In genomic region chrX:1925053-1925481, GRCh38 we compare ENCODE assay signal across 19 cellular contexts.
DNase-seq lines count a peak whose midpoint lies in the region; ATAC-seq, FAIRE-seq and TF ChIP-seq lines count a peak whose summit lies in the region.
"Had no signal": no experiment of that assay in that cellular context is flagged by ENCODE, and none has a peak within 500 bp of the region (broad histone marks: within the 10 kb centered on the region; RNA-seq: fewer than 3 reads in every experiment).

No MANE protein-coding gene starts in this region.

- no peak overlapping the region for H4K91ac ChIP-seq in H1 (replicated peaks; ENCODE audit: insufficient read length, low read length)

- no peak overlapping the region for H2AFZ ChIP-seq in H1 (ENCODE audit: low read length)
- H2AFZ ChIP-seq in neural cell (ENCODE audit: low read depth, low read length) = peak overlapping the region; percentile 3

- H3K79me1 ChIP-seq in H1 (ENCODE audit: low read depth, low read length) = no peaks in the 10 kb centered on the region

- H3K9me3 ChIP-seq in ES-I3 (ENCODE audit: control insufficient read depth, insufficient read depth, low read length) (no peaks in the 10 kb centered on the region), H1 (ENCODE audit: insufficient read depth in 2 of 2, low read depth in 1 of 2, low read length in 1 of 2) (no peaks in the 10 kb centered on the region), neural cell (ENCODE audit: low read length) (no peaks in the 10 kb centered on the region)
- H3K9me3 ChIP-seq: upper lobe of right lung had no signal

- H2BK120ac ChIP-seq in H1 (replicated peaks; ENCODE audit: low read depth, low read length) = peak overlapping the region; percentile 55

- H3K27ac ChIP-seq in H1 (ENCODE audit: low read depth, low read length) (no peak overlapping the region), neural cell (ENCODE audit: low read length) (peak overlapping the region; percentile 94)
- H3K27ac ChIP-seq: upper lobe of right lung had no signal

- peak; percentile 99 for FAIRE-seq in H1 (lab: Jason Lieb, UNC)
- FAIRE-seq: GM12892, kidney, TTC549 had no signal

- no peaks in the 10 kb centered on the region for H4K20me1 ChIP-seq in H1 (replicated peaks in 1 of 2; ENCODE audit: control insufficient read depth in 1 of 2, insufficient read depth in 2 of 2, low read length in 2 of 2)
- H4K20me1 ChIP-seq in neural cell (ENCODE audit: insufficient read depth) = no peaks in the 10 kb centered on the region

- H2AK5ac ChIP-seq in H1 (ENCODE audit: low read depth, low read length) = no peak overlapping the region

- no peak overlapping the region for H3K18ac ChIP-seq in H1 (ENCODE audit: extremely low read depth, low read length)

- H3K27me3 ChIP-seq in H1 (replicated peaks in 1 of 4; ENCODE audit: control insufficient read depth in 3 of 4, extremely low read depth in 1 of 4, insufficient read depth in 3 of 4, low read length in 3 of 4) = no peaks in the 10 kb centered on the region
- H3K27me3 ChIP-seq in neural cell (ENCODE audit: insufficient read depth, low read depth, low read length) = no peaks in the 10 kb centered on the region
- H3K27me3 ChIP-seq: upper lobe of right lung had no signal

- H3K4ac ChIP-seq in H1 (replicated peaks; ENCODE audit: insufficient read length, low read depth, low read length) = no peak overlapping the region

- no peak overlapping the region for H3K56ac ChIP-seq in H1 (replicated peaks; ENCODE audit: insufficient read length, low read depth, low read length)

- no peak overlapping the region for H3K23ac ChIP-seq in H1 (ENCODE audit: insufficient read length)

- peak overlapping the region; percentile 81 for H4K5ac ChIP-seq in H1 (ENCODE audit: insufficient read length, low read depth, low read length)

- H3K4me2 ChIP-seq in H1 (ENCODE audit: insufficient read depth in 1 of 2, low read depth in 2 of 2, low read length in 2 of 2) (peak overlapping the region; percentile 34 to 66), neural cell (ENCODE audit: low read length) (peak overlapping the region; percentile 15)

- ATAC-seq in activated CD8-positive, alpha-beta T cell treated with anti-CD3 and anti-CD28 coated beads for 36 hours = no peak
- ATAC-seq: activated CD8-positive, alpha-beta T cell treated with anti-CD3 and anti-CD28 coated beads, Interleukin-2, amount 10 ng/mL, durations not matched to agents 7 days and 5 days; upper lobe of right lung had no signal

- H2BK12ac ChIP-seq in H1 (ENCODE audit: low read depth, low read length) = peak overlapping the region; percentile 86; the same call in 1 of the 2 replicates

- no peaks in the 10 kb centered on the region for H3K23me2 ChIP-seq in H1 (ENCODE audit: low read depth, low read length)

- no peaks in the 10 kb centered on the region for H3K36me3 Mint-ChIP-seq in activated CD8-positive, alpha-beta T cell treated with anti-CD3 and anti-CD28 coated beads for 36 hours (ENCODE audit: low read depth)

- no peaks in the 10 kb centered on the region for H3K9me3 Mint-ChIP-seq in activated CD8-positive, alpha-beta T cell treated with anti-CD3 and anti-CD28 coated beads for 36 hours

- peak overlapping the region; percentile 11; the same call in 1 of the 2 replicates for H3K9ac ChIP-seq in ES-I3 (ENCODE audit: low read depth, low read length)
- no peak overlapping the region for H3K9ac ChIP-seq in H1 (replicated peaks in 1 of 4; ENCODE audit: extremely low read depth in 1 of 4, low read depth in 3 of 4, low read length in 3 of 4)
- H3K9ac ChIP-seq in neural cell (ENCODE audit: low read length) = peak overlapping the region; percentile 70

- TF ChIP-seq EP300 in H1 (IDR thresholded peaks at IDR 0.05; ENCODE audit: borderline replicate concordance in 1 of 2, low read depth in 2 of 2, low read length in 2 of 2) = peak in 1 of 2 experiments; percentile 93; a peak in 2 of 3 replicates
- peak; percentile 68 for TF ChIP-seq EP300 in neural cell (conservative IDR thresholded peaks at IDR 0.05; ENCODE audit: poor library complexity, severe bottlenecking)

- TF ChIP-seq CTCF in H1 (IDR thresholded peaks at IDR 0.05; ENCODE audit: control extremely low read depth in 1 of 3, insufficient read depth in 1 of 3, low read depth in 1 of 3, low read length in 3 of 3) (no peak), neural cell (IDR thresholded peaks at IDR 0.05; ENCODE audit: poor library complexity, severe bottlenecking) (no peak)
- no peak for TF ChIP-seq CTCF in activated CD8-positive, alpha-beta T cell treated with anti-CD3 and anti-CD28 coated beads for 36 hours (IDR thresholded peaks at IDR 0.05)

- H3K4me1 Mint-ChIP-seq in activated CD8-positive, alpha-beta T cell treated with anti-CD3 and anti-CD28 coated beads for 36 hours (ENCODE audit: low read depth) = no peaks in the 10 kb centered on the region

- H2BK15ac ChIP-seq in H1 (ENCODE audit: low read length) = no peak overlapping the region

- H3K4me3 ChIP-seq in H1 (ENCODE audit: extremely low read depth in 1 of 4, insufficient read depth in 2 of 4, low read depth in 3 of 4, low read length in 4 of 4) (peak overlapping the region in 3 of 4 experiments; percentile 30 to 38 (median 32); a peak in 5 of 8 replicates), neural cell (ENCODE audit: low read length) (peak overlapping the region; percentile 57)
- H3K4me3 ChIP-seq: upper lobe of right lung had no signal

- peak; percentile 5 to 44; a peak in 3 of 4 replicates for TF ChIP-seq RAD21 in H1 (IDR thresholded peaks at IDR 0.05 in 1 of 2, conservative IDR thresholded peaks at IDR 0.05 in 1 of 2; ENCODE audit: low read depth in 2 of 2, low read length in 2 of 2)
- peak; percentile 53 for TF ChIP-seq RAD21 in neural cell (conservative IDR thresholded peaks at IDR 0.05)

- peaks cover 3% of the 10 kb centered on the region for H3F3A ChIP-seq in neural cell (ENCODE audit: insufficient read depth, low read length, poor library complexity, severe bottlenecking)

- no peaks in the 10 kb centered on the region for H3K9me2 ChIP-seq in neural cell (ENCODE audit: insufficient read depth, low read length)

- 1% methylated on average over 20 of the region's 20 CpGs; no CpG with 5 or more reads in 1 of the 2 experiments for WGBS in H1 (ENCODE audit: extremely low coverage in 1 of 2, insufficient coverage in 1 of 2, insufficient read length in 1 of 2, insufficient replicate concordance in 2 of 2, low coverage in 1 of 2, low lambda C conversion rate in 2 of 2, missing lambda C conversion rate in 1 of 2), 2 experiments

- no peak overlapping the region for H3K14ac ChIP-seq in H1 (ENCODE audit: insufficient read length)

- H3K4me1 ChIP-seq in ES-I3 (ENCODE audit: insufficient read depth, low read length) (no peaks in the 10 kb centered on the region; the same call in 1 of the 2 replicates), H1 (replicated peaks in 1 of 4; ENCODE audit: control insufficient read depth in 3 of 4, insufficient read depth in 4 of 4, low read length in 3 of 4) (peaks cover 0 to 8% (median 4%) of the 10 kb centered on the region in 4 experiments; a peak in 6 of 7 replicates)
- H3K4me1 ChIP-seq: upper lobe of right lung had no signal

- no peak overlapping the region for H3K27ac Mint-ChIP-seq in activated CD8-positive, alpha-beta T cell treated with anti-CD3 and anti-CD28 coated beads for 36 hours
- H3K27ac Mint-ChIP-seq: activated CD8-positive, alpha-beta T cell treated with anti-CD3 and anti-CD28 coated beads, Interleukin-2, amount 10 ng/mL, durations not matched to agents 7 days and 5 days had no signal

- intact Hi-C loops in activated CD8-positive, alpha-beta T cell treated with anti-CD3 and anti-CD28 coated beads for 36 hours (cut with micrococcal nuclease) = no loop called here

- H3K36me3 ChIP-seq in ES-I3 (ENCODE audit: insufficient read depth, low read length) (no peaks in the 10 kb centered on the region), H1 (ENCODE audit: control insufficient read depth in 2 of 4, insufficient read depth in 4 of 4, low read length in 3 of 4) (no peaks in the 10 kb centered on the region), neural cell (ENCODE audit: insufficient read depth, low read length) (no peaks in the 10 kb centered on the region)
- H3K36me3 ChIP-seq: upper lobe of right lung had no signal

- no peaks in the 10 kb centered on the region for H3K79me2 ChIP-seq in H1 (ENCODE audit: control insufficient read depth in 1 of 2, insufficient read depth in 2 of 2, low read length in 2 of 2)
- no peaks in the 10 kb centered on the region for H3K79me2 ChIP-seq in neural cell (replicated peaks; ENCODE audit: insufficient read depth, low read length)

- peaks cover 6% of the 10 kb centered on the region for H3K27me3 Mint-ChIP-seq in activated CD8-positive, alpha-beta T cell treated with anti-CD3 and anti-CD28 coated beads for 36 hours

- no peak; a peak in 1 of 3 replicates for TF ChIP-seq POLR2A in H1 (IDR thresholded peaks at IDR 0.05; ENCODE audit: control extremely low read depth in 1 of 2, low read depth in 2 of 2, low read length in 2 of 2)

- peak overlapping the region; percentile 92; the same call in 1 of the 2 replicates for H2BK20ac ChIP-seq in H1 (ENCODE audit: low read length)

- no peak overlapping the region for H3K4me3 Mint-ChIP-seq in activated CD8-positive, alpha-beta T cell treated with anti-CD3 and anti-CD28 coated beads for 36 hours
- H3K4me3 Mint-ChIP-seq: activated CD8-positive, alpha-beta T cell treated with anti-CD3 and anti-CD28 coated beads, Interleukin-2, amount 10 ng/mL, durations not matched to agents 7 days and 5 days had no signal

- POLR2A ChIA-PET in H1 (lab: Charles Lee; ENCODE audit: partially characterized antibody) = no interaction called here
- POLR2A ChIA-PET in activated CD8-positive, alpha-beta T cell treated with anti-CD3 and anti-CD28 coated beads for 36 hours (lab: Charles Lee) = no interaction called here

- DNase-seq in NCI-H2171 (lab: John Stamatoyannopoulos, UW) (peak; percentile 1), H1 (ENCODE audit: low read depth in 1 of 2, low spot score in 2 of 2) (peak; percentile 69 to 86), DMS153 treated with DMSO at 0.1 percent for 48 hours (lab: John Stamatoyannopoulos, UW; ENCODE audit: unreplicated experiment) (no peak), occipital lobe (lab: John Stamatoyannopoulos, UW) (no peak)
- no peak for DNase-seq in activated CD8-positive, alpha-beta T cell treated with anti-CD3 and anti-CD28 coated beads for 36 hours
- no peak for DNase-seq in stimulated activated naive CD4-positive, alpha-beta T cell treated with Interleukin-2 at 50 U/mL for 16 hours (lab: John Stamatoyannopoulos, UW)
- DNase-seq: activated CD8-positive, alpha-beta T cell treated with anti-CD3 and anti-CD28 coated beads, Interleukin-2, amount 10 ng/mL, durations not matched to agents 7 days and 5 days; aorta; C1 segment of cervical spinal cord; IMR-90; kidney; NCI-H1048; NK-92 treated with Interleukin-12 subunit alpha and Interleukin-12 subunit beta, amount 100 ng/mL, for 24 hours; stimulated activated CD4-positive, alpha-beta T cell treated with anti-CD3 and anti-CD28 coated beads, Interleukin-2, amount 100 ng/mL, for 24 hours; upper lobe of right lung had no signal

- peak overlapping the region; percentile 93 for H2BK5ac ChIP-seq in H1 (ENCODE audit: low read depth, low read length)

- CTCF ChIA-PET in H1 (lab: Charles Lee; ENCODE audit: partially characterized antibody) = no interaction called here
- CTCF ChIA-PET in activated CD8-positive, alpha-beta T cell treated with anti-CD3 and anti-CD28 coated beads for 36 hours (lab: Charles Lee) = no interaction called here

- H4K8ac ChIP-seq in H1 (ENCODE audit: extremely low read depth, insufficient read depth, low read length) = no peak overlapping the region

Comparison
In these comparisons a context has a peak if more than half of its experiments do, and no peak if none do; other contexts are left out.
1. H3K9ac ChIP-seq: peak in ES-I3 (single experiment) and neural cell (single experiment); none in H1 (0 of 4).
2. DNase-seq: peak in NCI-H2171 (single experiment) and H1 (2 of 2); none in activated CD8-positive, alpha-beta T cell treated with anti-CD3 and anti-CD28 coated beads for 36 hours (single experiment), DMS153 treated with DMSO at 0.1 percent for 48 hours (single experiment), stimulated activated naive CD4-positive, alpha-beta T cell treated with Interleukin-2 at 50 U/mL for 16 hours (single experiment) and occipital lobe (single experiment).